Comparison of ENCODE assay signal across 8 cellular contexts in the genomic region with DNA sequence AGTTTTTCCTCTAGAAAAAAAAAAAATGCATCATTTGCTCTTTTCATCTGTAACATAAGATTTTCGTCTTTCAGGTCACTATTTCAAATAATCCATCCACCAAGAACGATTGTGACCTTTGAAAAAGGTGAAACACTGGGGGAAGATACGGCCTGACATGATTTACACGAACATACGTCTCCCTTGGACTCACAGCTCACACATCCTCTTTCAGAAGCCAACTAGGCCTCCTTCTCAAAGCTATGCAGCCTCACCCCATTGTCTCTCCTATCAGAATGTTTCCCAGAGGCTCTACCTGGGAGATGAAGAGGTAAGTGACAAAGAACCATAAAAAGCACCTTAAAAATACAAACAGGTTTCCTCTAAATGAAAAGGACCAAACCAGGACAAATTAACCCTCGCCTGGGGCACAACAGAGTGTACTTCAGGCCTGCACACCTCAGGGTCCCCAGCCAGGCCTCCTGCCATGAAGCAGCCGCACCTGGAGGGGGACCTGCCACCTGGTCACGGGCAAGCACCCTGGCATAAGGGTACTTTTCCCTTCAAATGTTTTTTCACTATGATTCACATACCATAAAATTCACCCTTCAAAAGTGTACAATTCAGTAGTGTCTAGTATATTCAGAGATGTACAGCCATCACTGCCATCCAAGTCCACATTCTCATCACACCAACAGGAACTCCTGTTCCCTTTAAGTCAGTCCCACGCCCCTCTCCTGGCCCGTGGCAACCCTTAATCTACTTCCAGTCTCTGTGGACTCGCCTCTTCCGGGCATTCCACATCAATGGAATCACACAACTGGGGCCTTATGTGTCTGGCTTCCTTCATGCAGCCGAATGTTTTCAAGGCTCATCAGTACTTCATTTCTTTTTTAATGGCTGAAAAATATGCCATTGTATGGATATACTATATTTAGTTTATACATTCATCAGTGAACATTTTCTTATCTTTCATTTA. TPM values are rescaled to one million over a fixed set of nuclear protein-coding genes. Genes with fewer than 3 reads are reported as not detected.
DNase-seq lines count a peak whose midpoint lies in the region; ATAC-seq lines count a peak whose summit lies in the region.

No MANE protein-coding gene starts in this region.

- H3K9me3 ChIP-seq in aorta (ENCODE audit: control insufficient read depth, low read length) = no peaks in the 10 kb centered on the region

- H3K4me1 Mint-ChIP-seq in activated naive CD8-positive, alpha-beta T cell treated with anti-CD3 and anti-CD28 coated beads, Interleukin-2, amount 50 U/mL, for 24 hours = peaks cover 75% of the 10 kb centered on the region

- H3K4me1 ChIP-seq in aorta (ENCODE audit: control insufficient read depth in 1 of 2, insufficient read depth in 2 of 2, low read length in 2 of 2) = peaks cover 2 to 11% of the 10 kb centered on the region in 2 donors

- intact Hi-C loops in aorta (cut with DNase I) = no loop called here

- no peak overlapping the region for H3K4me3 ChIP-seq in aorta (ENCODE audit: low read length in 2 of 2)

- H3K27ac ChIP-seq in aorta (ENCODE audit: low read depth in 1 of 2, low read length in 2 of 2) = peak overlapping the region; percentile 86 to 93

- H3K27me3 ChIP-seq in aorta (ENCODE audit: control insufficient read depth in 1 of 2, insufficient read depth in 2 of 2, low read length in 1 of 2) = no peaks in the 10 kb centered on the region

- H3K9me3 Mint-ChIP-seq in activated naive CD8-positive, alpha-beta T cell treated with anti-CD3 and anti-CD28 coated beads, Interleukin-2, amount 50 U/mL, for 24 hours = no peaks in the 10 kb centered on the region

- peaks cover 0 to 3% of the 10 kb centered on the region in 2 donors for H3K36me3 ChIP-seq in aorta (ENCODE audit: control insufficient read depth in 1 of 2, insufficient read depth in 2 of 2, low read length in 1 of 2)

- DNase-seq in 8988T = peak; percentile 55
- no peak for DNase-seq in activated naive CD8-positive, alpha-beta T cell treated with anti-CD3 and anti-CD28 coated beads, Interleukin-2, amount 50 U/mL, for 24 hours
- DNase-seq in left lobe of liver (ENCODE audit: low spot score) = no peak
- DNase-seq in aorta = peak in 1 of 2 donors; percentile 74
- no peak for DNase-seq in NCI-H1694 (lab: John Stamatoyannopoulos, UW)
- no peak for DNase-seq in NCI-H1092 treated with DMSO at 0.1 percent for 48 hours (lab: John Stamatoyannopoulos, UW)

- WGBS in aorta, 2 donors = 18 to 25% methylated on average over 13 of the region's 13 CpGs

- peaks cover 60% of the 10 kb centered on the region for H3K36me3 Mint-ChIP-seq in activated naive CD8-positive, alpha-beta T cell treated with anti-CD3 and anti-CD28 coated beads, Interleukin-2, amount 50 U/mL, for 24 hours (ENCODE audit: low read depth)

- no peaks in the 10 kb centered on the region for H3K27me3 Mint-ChIP-seq in activated naive CD8-positive, alpha-beta T cell treated with anti-CD3 and anti-CD28 coated beads, Interleukin-2, amount 50 U/mL, for 24 hours

- H3K4me3 Mint-ChIP-seq in activated naive CD8-positive, alpha-beta T cell treated with anti-CD3 and anti-CD28 coated beads, Interleukin-2, amount 50 U/mL, for 24 hours = peak overlapping the region; percentile 32

- ATAC-seq in GM18868 (IDR thresholded peaks at IDR 0.05; ENCODE audit: unreplicated experiment) (peak; percentile 39), HG03108 (IDR thresholded peaks at IDR 0.05; ENCODE audit: unreplicated experiment) (peak; percentile 32), left lobe of liver (peak; percentile 35), aorta (ENCODE audit: low FRiP score) (peak; percentile 30)
- ATAC-seq in activated naive CD8-positive, alpha-beta T cell treated with anti-CD3 and anti-CD28 coated beads, Interleukin-2, amount 50 U/mL, for 24 hours = no peak

- H3K27ac Mint-ChIP-seq in activated naive CD8-positive, alpha-beta T cell treated with anti-CD3 and anti-CD28 coated beads, Interleukin-2, amount 50 U/mL, for 24 hours = peak overlapping the region; percentile 82

RNA-seq across cellular contexts. Expression of a gene that starts 5.4 kb away (rescaled TPM):
- total RNA-seq in left lobe of liver (11.8 TPM), aorta (10 to 100 TPM; 36.2 to 38.6 TPM)
- 10 to 100 TPM; 16.0 to 21.1 TPM for polyA plus RNA-seq in aorta

RNA-seq across cellular contexts. Expression of a gene that starts 34.9 kb away (rescaled TPM):
- total RNA-seq in left lobe of liver (15.9 TPM), aorta (1 to 10 TPM in 1 of 2 donors, under 1 TPM in 1; 0.78 to 1.4 TPM)
- under 1 TPM in 1 of 2 donors, not detected in 1; 0.54 TPM for polyA plus RNA-seq in aorta
